In the genomic region with DNA sequence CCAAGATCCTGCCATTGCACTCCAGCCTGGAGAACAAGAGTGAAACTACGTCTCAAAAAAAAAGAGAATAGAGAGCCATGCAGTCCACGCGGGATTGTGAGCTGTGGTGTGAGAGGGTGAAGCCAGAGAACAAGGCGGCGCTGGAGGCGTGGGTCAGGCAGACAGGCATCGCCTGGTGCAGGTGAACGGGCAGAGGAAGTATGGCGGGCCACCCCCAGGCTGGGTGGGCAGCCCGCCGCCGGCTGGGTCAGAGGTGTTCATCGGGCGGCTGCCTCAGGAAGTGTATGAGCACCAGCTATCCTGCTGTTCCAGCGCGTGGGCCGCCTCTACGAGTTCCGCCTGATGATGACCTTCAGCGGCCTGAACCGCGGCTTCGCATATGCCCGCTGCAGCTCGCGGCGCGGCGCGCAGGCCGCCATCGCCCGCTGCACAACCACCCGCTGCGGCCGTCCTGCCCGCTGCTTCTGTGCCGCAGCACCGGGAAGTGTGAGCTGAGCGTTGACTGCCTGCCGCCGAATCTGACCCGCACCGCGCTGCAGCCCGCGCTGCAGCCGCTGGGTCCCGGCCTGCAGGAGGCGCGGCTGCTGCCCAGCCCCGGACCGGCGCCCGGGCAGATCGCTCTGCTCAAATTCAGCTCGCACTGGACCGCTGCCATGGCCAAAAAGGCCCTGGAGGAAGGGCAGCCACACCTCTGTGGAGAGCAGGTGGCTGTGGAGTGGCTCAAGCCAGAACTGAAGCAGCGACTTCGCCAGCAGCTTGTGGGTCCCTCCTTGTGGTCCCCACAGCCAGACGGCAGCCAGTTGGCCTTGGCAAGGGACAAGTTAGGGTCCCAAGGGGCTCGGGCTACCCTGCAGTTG, we compare ENCODE assay signal across 8 cellular contexts.
DNase-seq lines count a peak whose midpoint lies in the region; ATAC-seq, FAIRE-seq and TF ChIP-seq lines count a peak whose summit lies in the region.
"Not testable (repeated sequence)": the region's sequence is repeated elsewhere in the genome, so short reads cannot be mapped to it uniquely, and the experiment has no call there.

No MANE protein-coding gene starts in this region.

- H3K56ac ChIP-seq in mesendoderm (ENCODE audit: low read length), result peak overlapping the region; percentile 73

- not testable (repeated sequence) for H3K9me3 ChIP-seq in A549; skeletal muscle tissue (ENCODE audit: control insufficient read depth in 3 of 3, low read length in 3 of 3)

- H4K5ac ChIP-seq in mesendoderm (ENCODE audit: low read length), result not testable (repeated sequence)

- intact Hi-C loops in activated CD4-positive, alpha-beta T cell treated with anti-CD3 and anti-CD28 coated beads, Interleukin-2, amount 10 ng/mL, durations not matched to agents 24 days and 14 days (cut with micrococcal nuclease), result not testable (repeated sequence)

- not testable (repeated sequence) for H3K9me3 Mint-ChIP-seq in activated CD4-positive, alpha-beta T cell treated with anti-CD3 and anti-CD28 coated beads, Interleukin-2, amount 10 ng/mL, durations not matched to agents 24 days and 14 days
- H3K9me3 Mint-ChIP-seq in brain, result peaks cover 3 to 17% (median 7%) of the 10 kb centered on the region in 5 experiments
- H3K9me3 Mint-ChIP-seq in glutamatergic neuron (ENCODE audit: unreplicated experiment), result peaks cover 10% of the 10 kb centered on the region

- H3K4me3 ChIP-seq in A549 (peak overlapping the region; percentile 55), LNCaP clone FGC (ENCODE audit: low read depth, low read length) (peak overlapping the region; percentile 80), skeletal muscle tissue (ENCODE audit: low read length in 3 of 3) (peak overlapping the region; percentile 49 to 65 (median 56))
- H3K4me3 ChIP-seq in mesendoderm (ENCODE audit: low read length), result not testable (repeated sequence)

- in situ Hi-C loops in GM13976 (cut with MboI; ENCODE audit: low sequenced_read_pairs, unreplicated experiment), result loop anchor here (25.0 kb wide), 1 partner anchor 676 kb away; no protein-coding TSS in a partner anchor

- peak; percentile 27 for TF ChIP-seq POLR2A in A549 (IDR thresholded peaks at IDR 0.05; ENCODE audit: low read length)

- peak overlapping the region; percentile 98 for H3K27ac Mint-ChIP-seq in activated CD4-positive, alpha-beta T cell treated with anti-CD3 and anti-CD28 coated beads, Interleukin-2, amount 10 ng/mL, durations not matched to agents 24 days and 14 days
- peak overlapping the region in 4 of 5 experiments; percentile 4 to 88 (median 70) for H3K27ac Mint-ChIP-seq in brain
- H3K27ac Mint-ChIP-seq in glutamatergic neuron (ENCODE audit: unreplicated experiment), result peak overlapping the region; percentile 19

- H3K4ac ChIP-seq in mesendoderm (ENCODE audit: low read depth, low read length), result not testable (repeated sequence)

- not testable (repeated sequence) for H3K18ac ChIP-seq in mesendoderm (ENCODE audit: low read length)

- H3K36me3 Mint-ChIP-seq in activated CD4-positive, alpha-beta T cell treated with anti-CD3 and anti-CD28 coated beads, Interleukin-2, amount 10 ng/mL, durations not matched to agents 24 days and 14 days (ENCODE audit: low read depth), result peaks cover 16% of the 10 kb centered on the region
- peaks cover 43% of the 10 kb centered on the region for H3K36me3 Mint-ChIP-seq in brain
- H3K36me3 Mint-ChIP-seq in glutamatergic neuron (ENCODE audit: unreplicated experiment), result not testable (repeated sequence)

- H3K9ac ChIP-seq in mesendoderm (ENCODE audit: low read length), result not testable (repeated sequence)
- peak overlapping the region in 1 of 3 donors; percentile 45 for H3K9ac ChIP-seq in skeletal muscle tissue (ENCODE audit: low read depth in 1 of 3, low read length in 3 of 3)

- not testable (repeated sequence) for H4K8ac ChIP-seq in mesendoderm (ENCODE audit: low read depth, low read length)

- not testable (repeated sequence) for H3K36me3 ChIP-seq in mesendoderm (ENCODE audit: control insufficient read depth, insufficient read depth, low read length); skeletal muscle tissue (ENCODE audit: control insufficient read depth in 3 of 3, insufficient read depth in 3 of 3, low read length in 3 of 3)

- H3K4me1 Mint-ChIP-seq in activated CD4-positive, alpha-beta T cell treated with anti-CD3 and anti-CD28 coated beads, Interleukin-2, amount 10 ng/mL, durations not matched to agents 24 days and 14 days, result peaks cover 35% of the 10 kb centered on the region
- peaks cover 34% of the 10 kb centered on the region for H3K4me1 Mint-ChIP-seq in brain
- H3K4me1 Mint-ChIP-seq in glutamatergic neuron (ENCODE audit: low read depth, unreplicated experiment), result not testable (repeated sequence)

- not testable (repeated sequence) for H3K4me1 ChIP-seq in A549; mesendoderm (ENCODE audit: control insufficient read depth, low read depth, low read length)
- peaks cover 6 to 16% (median 13%) of the 10 kb centered on the region in 3 donors for H3K4me1 ChIP-seq in skeletal muscle tissue (ENCODE audit: control insufficient read depth in 3 of 3, insufficient read depth in 3 of 3, low read length in 3 of 3)

- not testable (repeated sequence) for H3K27me3 ChIP-seq in mesendoderm (ENCODE audit: insufficient read depth, low read length, poor library complexity)
- peaks cover 0 to 27% (median 0%) of the 10 kb centered on the region in 3 donors for H3K27me3 ChIP-seq in skeletal muscle tissue (ENCODE audit: control insufficient read depth in 3 of 3, insufficient read depth in 3 of 3, low read length in 3 of 3)

- H3K4me3 Mint-ChIP-seq in activated CD4-positive, alpha-beta T cell treated with anti-CD3 and anti-CD28 coated beads, Interleukin-2, amount 10 ng/mL, durations not matched to agents 24 days and 14 days, result peak overlapping the region; percentile 93
- H3K4me3 Mint-ChIP-seq in brain, result peak overlapping the region; percentile 69 to 93 (median 87)
- peak overlapping the region; percentile 91 for H3K4me3 Mint-ChIP-seq in glutamatergic neuron (ENCODE audit: unreplicated experiment)

- H2BK15ac ChIP-seq in mesendoderm (replicated peaks; ENCODE audit: low read depth), result not testable (repeated sequence)

- peaks cover 20% of the 10 kb centered on the region for H3K79me2 ChIP-seq in mesendoderm (ENCODE audit: control insufficient read depth, insufficient read depth, low read length)

- TF ChIP-seq EP300 in A549 (IDR thresholded peaks at IDR 0.05), result not testable (repeated sequence)

- not testable (repeated sequence) for H3K27me3 Mint-ChIP-seq in activated CD4-positive, alpha-beta T cell treated with anti-CD3 and anti-CD28 coated beads, Interleukin-2, amount 10 ng/mL, durations not matched to agents 24 days and 14 days
- H3K27me3 Mint-ChIP-seq in brain, result peaks cover 16% of the 10 kb centered on the region
- peaks cover 11% of the 10 kb centered on the region for H3K27me3 Mint-ChIP-seq in glutamatergic neuron (ENCODE audit: unreplicated experiment)

- H2BK120ac ChIP-seq in mesendoderm (ENCODE audit: low read depth, low read length), result not testable (repeated sequence)

- 0 out of 5 replicates have a peak, but pooled peaks of 1 of the 2 experiments have one; percentile 10 for TF ChIP-seq RAD21 in A549 (conservative IDR thresholded peaks at IDR 0.05 in 1 of 2, IDR thresholded peaks at IDR 0.05 in 1 of 2)

- peak overlapping the region; percentile 79 to 84 for H3K27ac ChIP-seq in A549
- not testable (repeated sequence) for H3K27ac ChIP-seq in mesendoderm (ENCODE audit: low read depth, low read length); skeletal muscle tissue (ENCODE audit: low read depth, low read length)

- not testable (repeated sequence) for FAIRE-seq in A549 (lab: Jason Lieb, UNC)

- not testable (repeated sequence) for H3K79me1 ChIP-seq in mesendoderm (ENCODE audit: low read length)

- not testable (repeated sequence) for H2AK5ac ChIP-seq in mesendoderm (ENCODE audit: low read length)

- DNase-seq in A549 (ENCODE audit: low read depth in 1 of 2, low spot score in 1 of 2) (peak in 1 of 2 experiments; percentile 75), GM13976 (ENCODE audit: low spot score) (peak; percentile 44), glutamatergic neuron (peak; percentile 45), mesendoderm (peak; percentile 54)
- DNase-seq in LNCaP clone FGC (ENCODE audit: low read depth), result not testable (repeated sequence)
- peak; percentile 85 for DNase-seq in activated CD4-positive, alpha-beta T cell treated with anti-CD3 and anti-CD28 coated beads, Interleukin-2, amount 10 ng/mL, durations not matched to agents 24 days and 14 days

- H3K4me2 ChIP-seq in A549, result peak overlapping the region; percentile 78
- peak overlapping the region; percentile 67 for H3K4me2 ChIP-seq in mesendoderm (ENCODE audit: low read length)

- peak; percentile 38 for TF ChIP-seq CTCF in A549 (IDR thresholded peaks at IDR 0.05)
- peak; percentile 50 for TF ChIP-seq CTCF in GM13976 (IDR thresholded peaks at IDR 0.05; ENCODE audit: borderline replicate concordance, control extremely low read depth, extremely low read depth, insufficient read depth, missing control alignments)
- peak; percentile 27; the same call in 1 of the 2 replicates for TF ChIP-seq CTCF in LNCaP clone FGC (IDR thresholded peaks at IDR 0.05; ENCODE audit: control insufficient read depth, extremely low read depth, insufficient read depth)
- not testable (repeated sequence) for TF ChIP-seq CTCF in brain (conservative IDR thresholded peaks at IDR 0.05); glutamatergic neuron (IDR thresholded peaks at IDR 0.05; ENCODE audit: partially characterized antibody, unreplicated experiment)

- not testable (repeated sequence) for H2BK5ac ChIP-seq in mesendoderm (ENCODE audit: low read length)

- ATAC-seq in A549, result peak; percentile 62 to 76

- WGBS in A549 (ENCODE audit: missing lambda C conversion rate), result 3% methylated on average over 42 of the region's 62 CpGs
- WGBS in mesendoderm (ENCODE audit: extremely low coverage, insufficient coverage, low lambda C conversion rate), result no CpG with 5 or more reads among the region's 62 CpGs

- CTCF ChIA-PET in A549 (lab: Yijun Ruan, JAX), result interaction anchor here (0.6 to 5.3 kb wide), 17 partner anchors 159 to 701 kb away, joined by 3 to 27 read pairs (median 4); a partner anchor contains a TSS

- POLR2A ChIA-PET in A549 (lab: Yijun Ruan, JAX), result interaction anchor here (0.6 to 1.6 kb wide), 5 partner anchors 40 to 681 kb away, joined by 3 to 10 read pairs (median 5); a partner anchor contains a TSS

- not testable (repeated sequence) for H3K23ac ChIP-seq in mesendoderm (ENCODE audit: low read length)

TF ChIP-seq in A549, 52 proteins besides CTCF, POLR2A, EP300 and RAD21 (continues in another document):
- TF ChIP-seq, protein P1, sequence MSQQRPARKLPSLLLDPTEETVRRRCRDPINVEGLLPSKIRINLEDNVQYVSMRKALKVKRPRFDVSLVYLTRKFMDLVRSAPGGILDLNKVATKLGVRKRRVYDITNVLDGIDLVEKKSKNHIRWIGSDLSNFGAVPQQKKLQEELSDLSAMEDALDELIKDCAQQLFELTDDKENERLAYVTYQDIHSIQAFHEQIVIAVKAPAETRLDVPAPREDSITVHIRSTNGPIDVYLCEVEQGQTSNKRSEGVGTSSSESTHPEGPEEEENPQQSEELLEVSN (IDR thresholded peaks at IDR 0.05; ENCODE audit: borderline replicate concordance, low read depth), result peak; percentile 51; the same call in 1 of the 2 replicates
- peak in 1 of 2 experiments; percentile 57; a peak in 1 of 5 replicates for TF ChIP-seq JUN (IDR thresholded peaks at IDR 0.05)

Comparison
In these comparisons a context has a peak if more than half of its experiments do, and no peak if none do; other contexts are left out.
1. H3K27ac Mint-ChIP-seq: peak in every context shown above with its lines; median percentile 98 in activated CD4-positive, alpha-beta T cell treated with anti-CD3 and anti-CD28 coated beads, Interleukin-2, amount 10 ng/mL, durations not matched to agents 24 days and 14 days; 70 in brain; 19 in glutamatergic neuron.